Comparison of ENCODE assay signal across 19 cellular contexts in genomic region chrX:27565992-27566391, GRCh38. TPM values are rescaled to one million over a fixed set of nuclear protein-coding genes. Genes with fewer than 3 reads are reported as not detected.
DNase-seq lines count a peak whose midpoint lies in the region; ATAC-seq and TF ChIP-seq lines count a peak whose summit lies in the region.
"Had no signal": no experiment of that assay in that cellular context is flagged by ENCODE, and none has a peak within 500 bp of the region (broad histone marks: within the 10 kb centered on the region; RNA-seq: fewer than 3 reads in every experiment).

No MANE protein-coding gene starts in this region.

- H3K36me3 ChIP-seq in spleen: no peaks in the 10 kb centered on the region
- H3K36me3 ChIP-seq: SJSA1, transverse colon had no signal

- peak; percentile 53 for DNase-seq in NCI-H226
- DNase-seq in cardiac fibroblast (ENCODE audit: low read depth in 2 of 2): peak; percentile 23 to 90
- DNase-seq in right cardiac atrium: peak in 2 of 3 donors; percentile 34 to 40
- DNase-seq in pulmonary artery endothelial cell (ENCODE audit: low read depth, low spot score): peak; percentile 94
- DNase-seq in HPDE6-E6E7 (ENCODE audit: extremely low spot score): no peak
- DNase-seq in spleen: no peak
- DNase-seq in NCI-H526 (lab: John Stamatoyannopoulos, UW): no peak
- DNase-seq: activated CD4-positive, alpha-beta T cell treated with anti-CD3 and anti-CD28 coated beads, Interleukin-2, amount 10 ng/mL, durations not matched to agents 24 days and 14 days; foreskin melanocyte; natural killer cell; NCI-H2029 treated with DMSO at 0.1 percent for 48 hours; NCI-H526 treated with DMSO at 0.1 percent for 48 hours; psoas muscle; stimulated activated CD4-positive, alpha-beta T cell treated with anti-CD3 and anti-CD28 coated beads, Interleukin-15, amount 100 ng/mL, for 24 hours; stimulated activated naive CD4-positive, alpha-beta T cell treated with Interleukin-2 at 50 U/mL for 16 hours; transverse colon had no signal

- 12% methylated on average over 5 of the region's 5 CpGs for WGBS in right cardiac atrium
- 25 to 38% (median 34%) methylated on average over 4 to 5 of the region's 5 CpGs for WGBS in spleen, 5 donors

- no peaks in the 10 kb centered on the region for H3K4me1 ChIP-seq in right cardiac atrium (ENCODE audit: control insufficient read depth, insufficient read depth, low read length)
- H3K4me1 ChIP-seq in spleen: no peaks in the 10 kb centered on the region
- H3K4me1 ChIP-seq: psoas muscle, SJSA1, transverse colon had no signal

- H3K4me3 ChIP-seq in cardiac fibroblast (replicated peaks in 1 of 2; ENCODE audit: low read depth in 2 of 2, low read length in 2 of 2) (no peak overlapping the region), right cardiac atrium (ENCODE audit: low read length) (no peak overlapping the region), spleen (no peak overlapping the region)
- H3K4me3 ChIP-seq: psoas muscle, SJSA1, transverse colon had no signal

- H3K27ac ChIP-seq in right cardiac atrium (ENCODE audit: low read length) (no peak overlapping the region), spleen (no peak overlapping the region)
- H3K27ac ChIP-seq: psoas muscle, SJSA1, transverse colon had no signal

- H3K9me3 ChIP-seq in right cardiac atrium (ENCODE audit: control insufficient read depth, low read length) (no peaks in the 10 kb centered on the region), spleen (no peaks in the 10 kb centered on the region)
- H3K9me3 ChIP-seq: psoas muscle, SJSA1, transverse colon had no signal

- no peak for TF ChIP-seq POLR2A in spleen (IDR thresholded peaks at IDR 0.05)

- H3K27me3 ChIP-seq in right cardiac atrium (ENCODE audit: control insufficient read depth, insufficient read depth): no peaks in the 10 kb centered on the region
- H3K27me3 ChIP-seq in spleen (replicated peaks in 1 of 7): no peaks in the 10 kb centered on the region
- H3K27me3 ChIP-seq: SJSA1, transverse colon had no signal

- ATAC-seq in right cardiac atrium: peak; percentile 81 to 83
- ATAC-seq: natural killer cell, psoas muscle had no signal

- intact Hi-C loops in right cardiac atrium (cut with DNase I) (no loop called here), spleen (cut with DNase I; ENCODE audit: low total_unique reads) (no loop called here)

- no peak for TF ChIP-seq CTCF in cardiac fibroblast (IDR thresholded peaks at IDR 0.05; ENCODE audit: low read depth, low read length)
- no peak for TF ChIP-seq CTCF in spleen (IDR thresholded peaks at IDR 0.05 in 8 of 11, conservative IDR thresholded peaks at IDR 0.05 in 3 of 11)

RNA-seq across cellular contexts. Expression of gene DCAF8L2, which starts 24.2 kb away (rescaled TPM):
- total RNA-seq in right cardiac atrium (not detected), pulmonary artery endothelial cell (0.40 TPM in 1 of 2 replicates, not detected in the other), spleen (not detected)
- polyA plus RNA-seq in right cardiac atrium (not detected), spleen (not detected)
- total RNA-seq: activated CD4-positive, alpha-beta T cell treated with anti-CD3 and anti-CD28 coated beads, Interleukin-2, amount 10 ng/mL, durations not matched to agents 24 days and 14 days; lower leg skin; natural killer cell; psoas muscle; SJSA1; transverse colon had no signal
- polyA plus RNA-seq: BJ, psoas muscle had no signal

Comparison
In these comparisons a context has a peak if more than half of its experiments do, and no peak if none do; other contexts are left out.
1. DNase-seq: peak in NCI-H226 (single experiment), cardiac fibroblast (2 of 2), right cardiac atrium (2 of 3) and pulmonary artery endothelial cell (single experiment); none in HPDE6-E6E7 (single experiment), spleen (single experiment) and NCI-H526 (0 of 2).